In genomic region chr9:87793292-87793691, GRCh38 we compare ENCODE assay signal across 1 cellular context.
TF ChIP-seq lines count a peak whose summit lies in the region.

No MANE protein-coding gene starts in this region.

TF ChIP-seq in HepG2, 621 proteins besides CTCF, POLR2A, EP300 and RAD21 (continued from another document and continues in another):
- TF ChIP-seq SCMH1 (CRISPR knock-in tag; IDR thresholded peaks at IDR 0.05; ENCODE audit: borderline replicate concordance) (no peak), XRCC5 (optimal IDR thresholded peaks at IDR 0.05; ENCODE audit: low read length) (no peak), HNRNPH1 (optimal IDR thresholded peaks at IDR 0.05; ENCODE audit: low read depth, low read length) (no peak), NFYC (CRISPR knock-in tag; IDR thresholded peaks at IDR 0.05) (no peak), ZNF281 (CRISPR knock-in tag; IDR thresholded peaks at IDR 0.05; ENCODE audit: borderline replicate concordance) (no peak), GPN1 (CRISPR knock-in tag; IDR thresholded peaks at IDR 0.05; ENCODE audit: borderline replicate concordance) (no peak), ZNF577 (CRISPR knock-in tag; IDR thresholded peaks at IDR 0.05; ENCODE audit: borderline replicate concordance, low read depth) (no peak), ELF1 (CRISPR knock-in tag; IDR thresholded peaks at IDR 0.05) (no peak), THAP11 (CRISPR knock-in tag; IDR thresholded peaks at IDR 0.05) (peak; percentile 54), ZNF724P (CRISPR knock-in tag; IDR thresholded peaks at IDR 0.05; ENCODE audit: borderline replicate concordance) (no peak), KDM6A (CRISPR knock-in tag; IDR thresholded peaks at IDR 0.05; ENCODE audit: low read depth) (no peak), SATB2 (CRISPR knock-in tag; IDR thresholded peaks at IDR 0.05) (no peak), CBX5 (CRISPR knock-in tag; IDR thresholded peaks at IDR 0.05; ENCODE audit: borderline replicate concordance) (peak; percentile 68; the same call in 1 of the 2 replicates), CC2D1A (CRISPR knock-in tag; IDR thresholded peaks at IDR 0.05) (no peak), JUNB (CRISPR knock-in tag; IDR thresholded peaks at IDR 0.05; ENCODE audit: borderline replicate concordance) (0 out of 2 replicates have a peak, but pooled peaks have one; percentile 65), ZNF687 (CRISPR knock-in tag; IDR thresholded peaks at IDR 0.05) (no peak), ZNF7 (CRISPR knock-in tag; IDR thresholded peaks at IDR 0.05) (no peak), ONECUT2 (CRISPR knock-in tag; IDR thresholded peaks at IDR 0.05) (no peak), HMGXB3 (CRISPR knock-in tag; IDR thresholded peaks at IDR 0.05; ENCODE audit: borderline replicate concordance) (no peak), NR3C1 (CRISPR knock-in tag; IDR thresholded peaks at IDR 0.05) (no peak), ZNF709 (CRISPR knock-in tag; IDR thresholded peaks at IDR 0.05) (no peak), NFRKB (IDR thresholded peaks at IDR 0.05) (no peak), PRDM10 (CRISPR knock-in tag; IDR thresholded peaks at IDR 0.05; ENCODE audit: low read depth) (no peak), IKZF5 (CRISPR knock-in tag; IDR thresholded peaks at IDR 0.05) (no peak), ZNF143 (CRISPR knock-in tag; IDR thresholded peaks at IDR 0.05) (no peak), SOX6 (IDR thresholded peaks at IDR 0.05) (no peak), SOX6 (CRISPR knock-in tag; IDR thresholded peaks at IDR 0.05) (peak; percentile 72), GATAD2A (CRISPR knock-in tag; IDR thresholded peaks at IDR 0.05) (peak; percentile 89), HOMEZ (CRISPR knock-in tag; IDR thresholded peaks at IDR 0.05; ENCODE audit: low read depth) (peak; percentile 74), ZBTB2 (CRISPR knock-in tag; IDR thresholded peaks at IDR 0.05; ENCODE audit: low read depth) (no peak), HOXA5 (CRISPR knock-in tag; IDR thresholded peaks at IDR 0.05) (no peak), ZNF557 (CRISPR knock-in tag; IDR thresholded peaks at IDR 0.05) (no peak), ARID2 (CRISPR knock-in tag; IDR thresholded peaks at IDR 0.05; ENCODE audit: borderline replicate concordance) (no peak), PHF21A (CRISPR knock-in tag; IDR thresholded peaks at IDR 0.05) (no peak), NFE2 (CRISPR knock-in tag; IDR thresholded peaks at IDR 0.05) (no peak), RNF2 (conservative IDR thresholded peaks at IDR 0.05; ENCODE audit: low read depth) (no peak), ATM (IDR thresholded peaks at IDR 0.05; ENCODE audit: borderline replicate concordance) (no peak), ZNF788 (CRISPR knock-in tag; IDR thresholded peaks at IDR 0.05; ENCODE audit: borderline replicate concordance) (no peak), ZNF660 (CRISPR knock-in tag; IDR thresholded peaks at IDR 0.05; ENCODE audit: borderline replicate concordance, low read depth) (no peak), THAP8 (CRISPR knock-in tag; IDR thresholded peaks at IDR 0.05; ENCODE audit: borderline replicate concordance) (no peak), MED8 (CRISPR knock-in tag; IDR thresholded peaks at IDR 0.05; ENCODE audit: insufficient replicate concordance) (no peak), STAG1 (CRISPR knock-in tag; IDR thresholded peaks at IDR 0.05) (no peak)
